In genomic region chrX:16113978-16114554, GRCh38 we compare ENCODE assay signal across 16 cellular contexts. TPM values are rescaled to one million over a fixed set of nuclear protein-coding genes. Genes with fewer than 3 reads are reported as not detected.
DNase-seq lines count a peak whose midpoint lies in the region; ATAC-seq and TF ChIP-seq lines count a peak whose summit lies in the region.
"Had no signal": no experiment of that assay in that cellular context is flagged by ENCODE, and none has a peak within 500 bp of the region (broad histone marks: within the 10 kb centered on the region; RNA-seq: fewer than 3 reads in every experiment).

No MANE protein-coding gene starts in this region.

- H3K36me3 ChIP-seq in OCI-LY7 (ENCODE audit: insufficient read depth, low read length) (peaks cover 4% of the 10 kb centered on the region; the same call in 1 of the 2 replicates), upper lobe of right lung (no peaks in the 10 kb centered on the region)
- H3K36me3 ChIP-seq: thyroid gland had no signal

- POLR2A ChIA-PET in OCI-LY7 (lab: Charles Lee): interaction anchor here (1.5 kb wide), 1 partner anchor 9 kb away, joined by 4 read pairs; no protein-coding TSS in a partner anchor

- H3K4me1 ChIP-seq in OCI-LY7 (ENCODE audit: insufficient read depth, low read length, poor library complexity, severe bottlenecking): peaks cover 45% of the 10 kb centered on the region
- H3K4me1 ChIP-seq in upper lobe of right lung: no peaks in the 10 kb centered on the region

- H3K79me2 ChIP-seq in OCI-LY7 (ENCODE audit: insufficient read depth, low read depth, low read length): no peaks in the 10 kb centered on the region

- H3K9me3 ChIP-seq in OCI-LY7 (ENCODE audit: low read length) (peaks cover 18% of the 10 kb centered on the region), upper lobe of right lung (no peaks in the 10 kb centered on the region)
- H3K9me3 ChIP-seq: thyroid gland had no signal

- peaks cover 6% of the 10 kb centered on the region for H3K9me3 Mint-ChIP-seq in dendritic cell treated with granulocyte-macrophage colony-stimulating factor and Interleukin-4, amounts not matched to agents 40 ng/mL and 50 ng/mL, for 4 days

- CTCF ChIA-PET in OCI-LY7 (lab: Charles Lee; ENCODE audit: unreplicated experiment): no interaction called here

- ATAC-seq in HG03342 (IDR thresholded peaks at IDR 0.05; ENCODE audit: unreplicated experiment) (peak; percentile 49), upper lobe of right lung (peak; percentile 54), HG03097 (IDR thresholded peaks at IDR 0.05; ENCODE audit: low FRiP score, unreplicated experiment) (no peak)
- ATAC-seq: left lobe of liver, right cardiac atrium, T-helper 17 cell had no signal

- peaks cover under 1% of the 10 kb centered on the region for H3K4me1 Mint-ChIP-seq in dendritic cell treated with granulocyte-macrophage colony-stimulating factor and Interleukin-4, amounts not matched to agents 40 ng/mL and 50 ng/mL, for 4 days (ENCODE audit: low read depth)
- H3K4me1 Mint-ChIP-seq: nephron, T-helper 17 cell had no signal

- H3K9me2 ChIP-seq in OCI-LY7 (ENCODE audit: insufficient read depth, low read length): no peaks in the 10 kb centered on the region

- H3K27ac ChIP-seq in OCI-LY7 (ENCODE audit: low read depth, low read length, poor library complexity, severe bottlenecking): peak overlapping the region; percentile 37
- no peak overlapping the region for H3K27ac ChIP-seq in upper lobe of right lung

- H2AFZ ChIP-seq in OCI-LY7 (ENCODE audit: low read length): peak overlapping the region; percentile 50; the same call in 1 of the 2 replicates

- no TSS peak for BruUV-seq in OCI-LY7 (replicated peaks; lab: Mats Ljungman, UMichigan)

- H3K27ac Mint-ChIP-seq in dendritic cell treated with granulocyte-macrophage colony-stimulating factor and Interleukin-4, amounts not matched to agents 40 ng/mL and 50 ng/mL, for 4 days: peak overlapping the region; percentile 72
- H3K27ac Mint-ChIP-seq: CD8-positive, alpha-beta memory T cell; nephron; T-helper 17 cell had no signal

- peaks cover 4% of the 10 kb centered on the region for H3K36me3 Mint-ChIP-seq in dendritic cell treated with granulocyte-macrophage colony-stimulating factor and Interleukin-4, amounts not matched to agents 40 ng/mL and 50 ng/mL, for 4 days (ENCODE audit: low read depth)

- H3K4me2 ChIP-seq in OCI-LY7 (ENCODE audit: low read length): peak overlapping the region; percentile 29; the same call in 1 of the 2 replicates

- H3K4me3 ChIP-seq in OCI-LY7 (ENCODE audit: low read depth, low read length, poor library complexity, severe bottlenecking) (no peak overlapping the region), upper lobe of right lung (no peak overlapping the region)
- H3K4me3 ChIP-seq: thyroid gland had no signal

- no peaks in the 10 kb centered on the region for H3K27me3 Mint-ChIP-seq in dendritic cell treated with granulocyte-macrophage colony-stimulating factor and Interleukin-4, amounts not matched to agents 40 ng/mL and 50 ng/mL, for 4 days

- H3K27me3 ChIP-seq in upper lobe of right lung: no peaks in the 10 kb centered on the region
- H3K27me3 ChIP-seq: thyroid gland had no signal

- no peaks in the 10 kb centered on the region for H4K20me1 ChIP-seq in OCI-LY7 (ENCODE audit: insufficient read depth, low read length)

- TF ChIP-seq CTCF in OCI-LY7 (conservative IDR thresholded peaks at IDR 0.05; ENCODE audit: low read length) (no peak), upper lobe of right lung (IDR thresholded peaks at IDR 0.05) (no peak)

- intact Hi-C loops in OCI-LY7 (cut with micrococcal nuclease; ENCODE audit: unreplicated experiment) (loop anchor here (5.0 kb wide), 2 partner anchors 257 to 588 kb away; no protein-coding TSS in a partner anchor), upper lobe of right lung (cut with DNase I) (no loop called here), head of caudate nucleus (cut with DNase I) (no loop called here)
- intact Hi-C loops in dendritic cell treated with granulocyte-macrophage colony-stimulating factor and Interleukin-4, amounts not matched to agents 40 ng/mL and 50 ng/mL, for 4 days (cut with micrococcal nuclease): no loop called here

- H3K4me3 Mint-ChIP-seq in dendritic cell treated with granulocyte-macrophage colony-stimulating factor and Interleukin-4, amounts not matched to agents 40 ng/mL and 50 ng/mL, for 4 days: no peak overlapping the region
- H3K4me3 Mint-ChIP-seq: nephron, T-helper 17 cell had no signal

- DNase-seq in OCI-LY7 (ENCODE audit: low spot score) (peak; percentile 42), upper lobe of right lung (no peak), activated T-cell treated with anti-CD3 and anti-CD28 coated beads for 4 hours (no peak), head of caudate nucleus (no peak)
- DNase-seq: activated CD4-positive, alpha-beta T cell treated with anti-CD3 and anti-CD28 coated beads, Interleukin-2, amount 50 U/mL, for 48 hours; CD8-positive, alpha-beta memory T cell; hypothalamus; NCI-H146; right cardiac atrium; T-helper 17 cell; thyroid gland had no signal

RNA-seq across cellular contexts. Expression of gene GRPR, which starts 9.3 kb away (rescaled TPM):
- 0.47 TPM in 1 of 2 replicates, not detected in the other for total RNA-seq in OCI-LY7 (2014; rRNA removed; shearing (Covaris generic))
- total RNA-seq in OCI-LY7 (2022): 0.31 TPM in 1 of 2 replicates, not detected in the other
- not detected for total RNA-seq in upper lobe of right lung
- total RNA-seq: left lobe of liver had no signal

RNA-seq across cellular contexts. Expression of gene MAGEB17, which starts 53.2 kb away (rescaled TPM):
- total RNA-seq in OCI-LY7 (2014; rRNA removed; shearing (Covaris generic)): not detected in 2 replicates
- total RNA-seq in OCI-LY7 (2022) (not detected in 2 replicates), upper lobe of right lung (not detected)
- total RNA-seq: CD8-positive, alpha-beta memory T cell; left lobe of liver; right cardiac atrium; T-helper 17 cell had no signal
